Comparison of ENCODE assay signal across 7 cellular contexts in the genomic region with DNA sequence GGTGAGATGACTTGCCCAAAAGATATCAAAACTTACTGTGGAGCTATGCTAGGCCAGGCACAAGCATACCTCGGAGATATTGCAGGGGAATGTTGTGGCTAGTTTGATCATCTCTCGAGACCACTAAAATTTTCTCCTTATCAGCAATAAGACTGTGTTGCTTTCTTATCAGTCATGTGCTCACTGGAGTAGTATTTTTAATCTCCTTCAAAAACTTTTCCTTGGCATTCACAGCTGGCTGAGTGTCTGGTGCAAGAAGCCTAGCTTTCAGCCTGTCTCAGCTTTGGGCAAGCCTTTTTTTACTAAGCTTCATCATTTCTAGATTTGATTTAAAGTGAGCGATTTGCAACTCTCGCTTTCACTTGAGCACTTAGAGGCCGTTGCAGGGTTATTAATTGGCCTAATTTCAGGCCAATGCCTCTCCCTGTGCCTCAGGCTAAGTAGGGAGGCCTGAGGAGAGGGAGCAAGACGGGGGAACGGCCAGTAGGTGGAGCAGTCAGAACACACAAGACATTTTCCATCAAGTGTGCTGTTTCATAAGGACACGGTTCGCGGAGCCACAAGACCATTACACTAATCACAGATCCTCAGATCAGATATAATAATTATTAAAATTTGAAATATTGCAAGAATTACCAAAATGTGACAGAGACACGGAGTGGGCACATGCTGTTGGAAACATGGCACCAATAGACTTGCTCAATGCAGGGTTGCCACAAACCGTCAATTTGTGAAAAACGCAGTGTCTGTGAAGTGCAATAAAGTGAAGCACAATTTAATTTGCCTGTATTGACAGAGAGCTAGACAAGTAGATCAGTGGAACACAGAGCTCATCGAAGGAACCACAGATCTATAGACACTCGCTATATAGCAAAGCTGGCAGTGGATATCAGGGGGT.
DNase-seq lines count a peak whose midpoint lies in the region; ATAC-seq and TF ChIP-seq lines count a peak whose summit lies in the region.

No MANE protein-coding gene starts in this region.

- no peaks in the 10 kb centered on the region for H3K36me3 Mint-ChIP-seq in chondrocyte (ENCODE audit: low read depth)

- no peaks in the 10 kb centered on the region for H3K9me3 Mint-ChIP-seq in chondrocyte (ENCODE audit: low read depth)

- peak; percentile 63 for ATAC-seq in GM18502 (IDR thresholded peaks at IDR 0.05; ENCODE audit: poor library complexity, unreplicated experiment)
- ATAC-seq in HG03108 (IDR thresholded peaks at IDR 0.05; ENCODE audit: unreplicated experiment), result peak; percentile 94
- ATAC-seq in activated CD4-positive, CD25-positive, alpha-beta regulatory T cell treated with anti-CD3 and anti-CD28 coated beads, Interleukin-2, amount 50 U/mL, for 24 hours, result peak; percentile 65 to 71
- peak; percentile 99 for ATAC-seq in left lobe of liver

- no peak overlapping the region for H3K27ac Mint-ChIP-seq in chondrocyte (ENCODE audit: unreplicated experiment)

- peak; percentile 87 for TF ChIP-seq CTCF in chondrocyte (IDR thresholded peaks at IDR 0.05)

- DNase-seq in NCI-H345 treated with DMSO at 0.1 percent for 48 hours (lab: John Stamatoyannopoulos, UW; ENCODE audit: unreplicated experiment) (peak; percentile 59), chondrocyte (ENCODE audit: low spot score) (no peak), left lobe of liver (ENCODE audit: low spot score) (peak; percentile 76)
- DNase-seq in stimulated activated CD4-positive, alpha-beta T cell treated with anti-CD3 and anti-CD28 coated beads, Interleukin-4, amount 100 ng/mL, for 24 hours, result peak; percentile 66

- H3K4me1 Mint-ChIP-seq in chondrocyte (ENCODE audit: low read depth), result peaks cover 10% of the 10 kb centered on the region

- H3K4me3 Mint-ChIP-seq in chondrocyte (ENCODE audit: unreplicated experiment), result no peak overlapping the region

- peaks cover 6% of the 10 kb centered on the region for H3K27me3 Mint-ChIP-seq in chondrocyte (ENCODE audit: low read depth)
